In the genomic region with DNA sequence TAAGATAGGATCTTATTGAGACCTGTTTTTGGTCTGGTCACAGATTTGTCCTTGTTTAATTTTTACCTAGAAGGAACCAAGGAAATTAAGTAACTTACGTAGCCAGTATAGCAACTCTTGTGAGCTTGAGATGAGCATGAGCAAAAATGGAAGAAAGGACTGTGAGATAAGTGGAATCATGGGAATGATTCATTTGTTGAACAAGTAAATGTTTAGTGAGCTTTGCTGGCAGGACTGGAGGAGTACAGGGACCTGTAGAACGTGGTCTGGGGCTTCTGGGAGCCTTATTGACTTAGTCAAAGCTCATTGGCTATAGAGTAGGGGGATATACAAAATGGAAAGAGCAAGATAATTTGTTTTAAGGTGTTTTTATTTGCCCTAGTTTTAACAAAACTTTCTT, we compare ENCODE assay signal across 8 cellular contexts. TPM values are rescaled to one million over a fixed set of nuclear protein-coding genes. Genes with fewer than 3 reads are reported as not detected.
DNase-seq lines count a peak whose midpoint lies in the region; ATAC-seq and TF ChIP-seq lines count a peak whose summit lies in the region.

No MANE protein-coding gene starts in this region.

- H3K36me3 Mint-ChIP-seq in effector memory CD8-positive, alpha-beta T cell (ENCODE audit: insufficient read depth), result peaks cover 36% of the 10 kb centered on the region
- peaks cover 28% of the 10 kb centered on the region for H3K36me3 Mint-ChIP-seq in neural progenitor cell

- H3K4me1 Mint-ChIP-seq in effector memory CD8-positive, alpha-beta T cell (ENCODE audit: low read depth in 2 of 2), result peaks cover 36 to 64% of the 10 kb centered on the region in 2 donors
- peaks cover 25% of the 10 kb centered on the region for H3K4me1 Mint-ChIP-seq in neural progenitor cell

- H3K27ac ChIP-seq in neural progenitor cell, result no peak overlapping the region

- H3K4me2 ChIP-seq in neural progenitor cell, result peak overlapping the region; percentile 80

- H3K9me3 Mint-ChIP-seq in effector memory CD8-positive, alpha-beta T cell, result no peaks in the 10 kb centered on the region
- H3K9me3 Mint-ChIP-seq in neural progenitor cell, result peaks cover 17% of the 10 kb centered on the region

- TF ChIP-seq CTCF in neural progenitor cell (IDR thresholded peaks at IDR 0.05) (no peak), GM13976 (IDR thresholded peaks at IDR 0.05; ENCODE audit: borderline replicate concordance, control extremely low read depth, extremely low read depth, insufficient read depth, missing control alignments) (no peak)

- H3K27ac Mint-ChIP-seq in effector memory CD8-positive, alpha-beta T cell, result no peak overlapping the region
- H3K27ac Mint-ChIP-seq in neural progenitor cell, result no peak overlapping the region

- in situ Hi-C loops in GM13976 (cut with MboI; ENCODE audit: low sequenced_read_pairs, unreplicated experiment), result no loop called here

- H3F3A ChIP-seq in neural progenitor cell (ENCODE audit: low read depth), result peaks cover 18% of the 10 kb centered on the region

- peaks cover 26% of the 10 kb centered on the region for H3K4me1 ChIP-seq in ES-I3 (ENCODE audit: insufficient read depth, low read length)
- H3K4me1 ChIP-seq in neural progenitor cell, result peaks cover 10% of the 10 kb centered on the region

- H3K9me3 ChIP-seq in ES-I3 (ENCODE audit: control insufficient read depth, insufficient read depth, low read length) (no peaks in the 10 kb centered on the region), neural progenitor cell (ENCODE audit: low read depth) (no peaks in the 10 kb centered on the region)

- ATAC-seq in effector memory CD8-positive, alpha-beta T cell (replicated peaks), result no peak
- ATAC-seq in HG03460 (IDR thresholded peaks at IDR 0.05; ENCODE audit: unreplicated experiment), result no peak

- peak overlapping the region; percentile 84 for H3K4me3 ChIP-seq in neural progenitor cell

- no peaks in the 10 kb centered on the region for H3K27me3 ChIP-seq in neural progenitor cell

- H3K4me3 Mint-ChIP-seq in effector memory CD8-positive, alpha-beta T cell, result peak overlapping the region; percentile 91 to 96
- H3K4me3 Mint-ChIP-seq in neural progenitor cell, result peak overlapping the region; percentile 98

- peaks cover 71% of the 10 kb centered on the region for H4K20me1 ChIP-seq in neural progenitor cell (ENCODE audit: low read depth)

- peaks cover 85% of the 10 kb centered on the region for H3K79me2 ChIP-seq in neural progenitor cell (ENCODE audit: low read depth)

- DNase-seq in NCI-H526 treated with DMSO at 0.1 percent for 48 hours (lab: John Stamatoyannopoulos, UW) (peak; percentile 17), neural progenitor cell (ENCODE audit: low spot score) (no peak), NCI-H2081 treated with DMSO at 0.1 percent for 48 hours (lab: John Stamatoyannopoulos, UW) (no peak), GM13976 (ENCODE audit: low spot score) (no peak)
- no peak for DNase-seq in effector memory CD8-positive, alpha-beta T cell
- no peak for DNase-seq in stimulated activated CD4-positive, alpha-beta T cell treated with anti-CD3 and anti-CD28 coated beads, Interleukin-4, amount 100 ng/mL, for 4 hours

- H3K9ac ChIP-seq in ES-I3 (ENCODE audit: low read depth, low read length) (peak overlapping the region; percentile 32; the same call in 1 of the 2 replicates), neural progenitor cell (no peak overlapping the region)

- H2AFZ ChIP-seq in neural progenitor cell (replicated peaks), result no peak overlapping the region

- H3K36me3 ChIP-seq in ES-I3 (ENCODE audit: insufficient read depth, low read length) (no peaks in the 10 kb centered on the region), neural progenitor cell (no peaks in the 10 kb centered on the region)

- H3K27me3 Mint-ChIP-seq in effector memory CD8-positive, alpha-beta T cell, result no peaks in the 10 kb centered on the region
- peaks cover 1% of the 10 kb centered on the region for H3K27me3 Mint-ChIP-seq in neural progenitor cell (ENCODE audit: insufficient read depth, low read depth)

RNA-seq across cellular contexts. Expression of a gene that starts 3.0 kb away (rescaled TPM):
- 149 and 178 TPM in 2 replicates for total RNA-seq in neural progenitor cell (ENCODE audit: low replicate concordance)
